Comparison of ENCODE assay signal across 23 cellular contexts in genomic region chr11:134866215-134866614, GRCh38.
A peak's percentile ranks its signal among the peaks of the same experiment; 100 is the strongest.
DNase-seq lines count a peak whose midpoint lies in the region; ATAC-seq and TF ChIP-seq lines count a peak whose summit lies in the region.
"Had no signal": no experiment of that assay in that cellular context is flagged by ENCODE, and none has a peak within 500 bp of the region (broad histone marks: within the 10 kb centered on the region; RNA-seq: fewer than 3 reads in every experiment).

No MANE protein-coding gene starts in this region.

- no peak for TF ChIP-seq CTCF in Caco-2 (IDR thresholded peaks at IDR 0.05; ENCODE audit: insufficient read depth in 1 of 2, low read depth in 1 of 2, low read length in 1 of 2, severe bottlenecking in 1 of 2, unreplicated experiment in 1 of 2)
- no peak for TF ChIP-seq CTCF in coronary artery (IDR thresholded peaks at IDR 0.05)
- TF ChIP-seq CTCF in glutamatergic neuron (IDR thresholded peaks at IDR 0.05; ENCODE audit: partially characterized antibody, unreplicated experiment): no peak
- TF ChIP-seq CTCF in osteocyte (IDR thresholded peaks at IDR 0.05): no peak
- TF ChIP-seq CTCF in upper lobe of right lung (IDR thresholded peaks at IDR 0.05): no peak

- no peak for DNase-seq in Caco-2
- peak; percentile 56 for DNase-seq in coronary artery (ENCODE audit: low spot score)
- no peak for DNase-seq in glutamatergic neuron
- DNase-seq in osteocyte (ENCODE audit: extremely low spot score, unreplicated experiment): peak; percentile 66
- DNase-seq in upper lobe of right lung: no peak
- no peak for DNase-seq in NCI-H526 treated with DMSO at 0.1 percent for 48 hours (lab: John Stamatoyannopoulos, UW)
- DNase-seq: 8988T; ACHN; AML-193; CD4-positive, alpha-beta T cell; CD8-positive, alpha-beta memory T cell; DMS153; EL; GDM1; GOT3; H7; HCEC 1CT had no signal

- H3K4me3 Mint-ChIP-seq in Caco-2 (ENCODE audit: unreplicated experiment) (no peak overlapping the region), glutamatergic neuron (ENCODE audit: unreplicated experiment) (peak overlapping the region; percentile 25), osteocyte (ENCODE audit: unreplicated experiment) (no peak overlapping the region)
- H3K4me3 Mint-ChIP-seq: CD14-positive monocyte; CD4-positive, alpha-beta T cell; CD8-positive, alpha-beta memory T cell had no signal

- no TSS peak for BruUV-seq in Caco-2 (replicated peaks; lab: Mats Ljungman, UMichigan)

- intact Hi-C loops in Caco-2 (cut with micrococcal nuclease; ENCODE audit: unreplicated experiment) (loop anchor here (10.0 kb wide), 1 partner anchor 601 kb away; no protein-coding TSS in a partner anchor), upper lobe of right lung (cut with DNase I) (no loop called here)

- ATAC-seq in upper lobe of right lung (no peak), GM21717 (IDR thresholded peaks at IDR 0.05; ENCODE audit: unreplicated experiment) (no peak)
- ATAC-seq: A549, GM12878 had no signal

- peaks cover 47% of the 10 kb centered on the region for H3K4me1 Mint-ChIP-seq in Caco-2 (ENCODE audit: low read depth, unreplicated experiment)
- H3K4me1 Mint-ChIP-seq in glutamatergic neuron (ENCODE audit: low read depth, unreplicated experiment): peaks cover 30% of the 10 kb centered on the region
- peaks cover 17% of the 10 kb centered on the region for H3K4me1 Mint-ChIP-seq in osteocyte (ENCODE audit: unreplicated experiment)
- H3K4me1 Mint-ChIP-seq: CD14-positive monocyte had no signal

- H3K4me3 ChIP-seq in Caco-2 (ENCODE audit: low read depth, low read length): no peak overlapping the region
- no peak overlapping the region for H3K4me3 ChIP-seq in coronary artery
- no peak overlapping the region for H3K4me3 ChIP-seq in upper lobe of right lung
- H3K4me3 ChIP-seq: A549; BLaER1 treated with 17β-estradiol and CSF1 and Interleukin-3, amounts not matched to agents 10 nM and 100 nM; GM12878 had no signal

- H3K4me1 ChIP-seq in Caco-2 (peaks cover 39% of the 10 kb centered on the region), upper lobe of right lung (no peaks in the 10 kb centered on the region)
- H3K4me1 ChIP-seq: A549 had no signal

- no peaks in the 10 kb centered on the region for H3K36me3 ChIP-seq in Caco-2 (ENCODE audit: control insufficient read depth, insufficient read depth, low read length)
- no peaks in the 10 kb centered on the region for H3K36me3 ChIP-seq in upper lobe of right lung
- H3K36me3 ChIP-seq: BE2C; BLaER1 treated with 17β-estradiol and CSF1 and Interleukin-3, amounts not matched to agents 10 nM and 100 nM had no signal

- H3K27ac ChIP-seq in coronary artery (no peak overlapping the region), upper lobe of right lung (no peak overlapping the region)
- H3K27ac ChIP-seq: A549; BLaER1 treated with 17β-estradiol and CSF1 and Interleukin-3, amounts not matched to agents 10 nM and 100 nM had no signal

- H3K36me3 Mint-ChIP-seq in Caco-2 (ENCODE audit: insufficient read depth, unreplicated experiment): peaks cover 9% of the 10 kb centered on the region
- no peaks in the 10 kb centered on the region for H3K36me3 Mint-ChIP-seq in glutamatergic neuron (ENCODE audit: unreplicated experiment)
- no peaks in the 10 kb centered on the region for H3K36me3 Mint-ChIP-seq in osteocyte (ENCODE audit: unreplicated experiment)
- H3K36me3 Mint-ChIP-seq: CD14-positive monocyte; CD8-positive, alpha-beta memory T cell had no signal

- CTCF ChIA-PET in Caco-2 (lab: Charles Lee): interaction anchor here (1.1 kb wide), 1 partner anchor 180 kb away, joined by 3 read pairs; no protein-coding TSS in a partner anchor

- H3K9me3 Mint-ChIP-seq in Caco-2 (ENCODE audit: unreplicated experiment): peaks cover 3% of the 10 kb centered on the region
- H3K9me3 Mint-ChIP-seq in glutamatergic neuron (ENCODE audit: unreplicated experiment): peaks cover 4% of the 10 kb centered on the region
- H3K9me3 Mint-ChIP-seq in osteocyte (ENCODE audit: unreplicated experiment): peaks cover 2% of the 10 kb centered on the region
- H3K9me3 Mint-ChIP-seq: CD14-positive monocyte; CD4-positive, alpha-beta T cell; CD8-positive, alpha-beta memory T cell had no signal

- H3K9me3 ChIP-seq in Caco-2: no peaks in the 10 kb centered on the region
- H3K9me3 ChIP-seq in upper lobe of right lung: no peaks in the 10 kb centered on the region
- H3K9me3 ChIP-seq: A549; BE2C; BLaER1 treated with 17β-estradiol and CSF1 and Interleukin-3, amounts not matched to agents 10 nM and 100 nM had no signal

- no peaks in the 10 kb centered on the region for H3K27me3 ChIP-seq in Caco-2 (replicated peaks; ENCODE audit: control insufficient read depth, insufficient read depth, low read length)
- H3K27me3 ChIP-seq in upper lobe of right lung: no peaks in the 10 kb centered on the region
- H3K27me3 ChIP-seq: BE2C; BLaER1 treated with 17β-estradiol and CSF1 and Interleukin-3, amounts not matched to agents 10 nM and 100 nM had no signal

- POLR2A ChIA-PET in Caco-2 (lab: Charles Lee): no interaction called here

- H3K27ac Mint-ChIP-seq in Caco-2 (ENCODE audit: unreplicated experiment) (peak overlapping the region; percentile 5), glutamatergic neuron (ENCODE audit: unreplicated experiment) (no peak overlapping the region), osteocyte (ENCODE audit: unreplicated experiment) (no peak overlapping the region)
- H3K27ac Mint-ChIP-seq: CD4-positive, alpha-beta T cell; CD8-positive, alpha-beta memory T cell had no signal

- no peaks in the 10 kb centered on the region for H3K27me3 Mint-ChIP-seq in Caco-2 (ENCODE audit: insufficient read depth, unreplicated experiment)
- H3K27me3 Mint-ChIP-seq in glutamatergic neuron (ENCODE audit: unreplicated experiment): peaks cover 10% of the 10 kb centered on the region
- peaks cover 13% of the 10 kb centered on the region for H3K27me3 Mint-ChIP-seq in osteocyte (ENCODE audit: unreplicated experiment)
- H3K27me3 Mint-ChIP-seq: CD4-positive, alpha-beta T cell had no signal

Comparison
In these comparisons a context has a peak if more than half of its experiments do, and no peak if none do; other contexts are left out.
1. DNase-seq: peak in coronary artery (single experiment) and osteocyte (single experiment); none in Caco-2 (0 of 2), glutamatergic neuron (single experiment), upper lobe of right lung (single experiment) and NCI-H526 treated with DMSO at 0.1 percent for 48 hours (single experiment).